Comparison of ENCODE assay signal across 15 cellular contexts in genomic region chr1:245807954-245808719, GRCh38.
DNase-seq lines count a peak whose midpoint lies in the region; ATAC-seq and TF ChIP-seq lines count a peak whose summit lies in the region.
"Had no signal": no experiment of that assay in that cellular context is flagged by ENCODE, and none has a peak within 500 bp of the region (broad histone marks: within the 10 kb centered on the region; RNA-seq: fewer than 3 reads in every experiment).

No MANE protein-coding gene starts in this region.

- H3K27ac ChIP-seq in left lung = peak overlapping the region; percentile 65 to 66
- no peak overlapping the region for H3K27ac ChIP-seq in caudate nucleus (ENCODE audit: low read depth, low read length)
- H3K27ac ChIP-seq: body of pancreas, C4-2B had no signal

- intact Hi-C loops in left lung (cut with DNase I) = no loop called here

- no peaks in the 10 kb centered on the region for H3K9me3 ChIP-seq in left lung
- H3K9me3 ChIP-seq: body of pancreas, HAP-1 had no signal

- H3K36me3 ChIP-seq in left lung = no peaks in the 10 kb centered on the region
- H3K36me3 ChIP-seq: HAP-1 had no signal

- H3K4me3 ChIP-seq in left lung = no peak overlapping the region
- H3K4me3 ChIP-seq: body of pancreas, HAP-1 had no signal

- ATAC-seq in GM21390 (IDR thresholded peaks at IDR 0.05; ENCODE audit: unreplicated experiment) (peak; percentile 27), left lung (peak; percentile 95), HG03457 (IDR thresholded peaks at IDR 0.05; ENCODE audit: unreplicated experiment) (no peak)
- ATAC-seq: body of pancreas; naive thymus-derived CD8-positive, alpha-beta T cell; Panc1 had no signal

- no peak for TF ChIP-seq CTCF in left lung (IDR thresholded peaks at IDR 0.05)

- peak; percentile 93 for DNase-seq in DMS79 treated with DMSO at 0.1 percent for 48 hours (lab: John Stamatoyannopoulos, UW)
- DNase-seq in NCI-H1048 (lab: John Stamatoyannopoulos, UW) = peak; percentile 77
- DNase-seq in left lung = peak in 1 of 2 donors; percentile 79
- DNase-seq in effector CD4-positive, alpha-beta T cell = no peak
- no peak for DNase-seq in caudate nucleus (lab: John Stamatoyannopoulos, UW)
- DNase-seq in CD1c-positive myeloid dendritic cell (ENCODE audit: extremely low spot score) = no peak
- DNase-seq: activated T-cell treated with anti-CD3 and anti-CD28 coated beads for 4 hours; naive thymus-derived CD8-positive, alpha-beta T cell; T-helper 9 cell had no signal

- H3K27me3 ChIP-seq in left lung = no peaks in the 10 kb centered on the region
- H3K27me3 ChIP-seq: body of pancreas had no signal

- peaks cover 7 to 12% of the 10 kb centered on the region in 2 donors for H3K4me1 ChIP-seq in left lung
- H3K4me1 ChIP-seq: HAP-1 had no signal

Comparison
In these comparisons a context has a peak if more than half of its experiments do, and no peak if none do; other contexts are left out.
1. DNase-seq: peak in DMS79 treated with DMSO at 0.1 percent for 48 hours (single experiment) and NCI-H1048 (single experiment); none in effector CD4-positive, alpha-beta T cell (single experiment), caudate nucleus (0 of 61) and CD1c-positive myeloid dendritic cell (single experiment).